ENCODE assay signal across 9 cellular contexts in the genomic region with DNA sequence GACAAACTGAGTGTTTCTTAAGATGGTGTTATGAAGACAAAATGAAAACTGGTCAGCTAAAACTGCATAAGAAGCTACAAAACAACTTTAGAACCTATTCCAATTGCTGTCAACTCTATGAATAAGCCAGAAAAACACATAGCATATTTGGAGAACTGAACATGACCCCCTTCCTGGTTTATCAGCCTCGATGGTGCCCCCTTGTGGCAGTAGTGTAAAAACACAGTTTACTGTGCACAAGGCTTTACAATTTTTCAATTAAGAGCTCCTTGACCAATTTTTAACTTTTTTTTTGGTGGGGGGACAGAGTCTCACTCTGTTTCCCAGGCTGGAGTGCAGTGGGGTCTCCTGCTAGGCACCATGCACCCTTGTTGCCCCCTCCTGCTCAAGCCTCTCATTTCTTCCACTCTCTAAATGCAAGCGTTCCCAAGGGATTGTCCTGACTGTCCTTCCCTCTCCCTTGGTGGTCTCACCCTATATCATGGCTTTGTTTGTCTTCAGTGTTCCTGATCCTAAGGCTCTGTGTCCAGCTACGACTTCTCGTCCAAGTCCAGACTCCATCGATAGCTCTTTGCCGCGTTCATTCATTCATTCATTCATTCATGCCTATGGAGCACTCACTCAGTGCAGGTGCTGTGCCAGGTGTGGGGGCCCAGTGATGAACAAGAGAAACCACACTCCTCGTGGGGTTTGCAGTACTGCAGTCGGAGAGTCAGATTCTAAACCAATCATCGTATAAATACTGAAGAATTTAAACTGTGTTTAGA. TPM values are rescaled to one million over a fixed set of nuclear protein-coding genes. Genes with fewer than 3 reads are reported as not detected.
A peak's percentile ranks its signal among the peaks of the same experiment; 100 is the strongest.
DNase-seq lines count a peak whose midpoint lies in the region; ATAC-seq lines count a peak whose summit lies in the region.
"Had no signal": no experiment of that assay in that cellular context is flagged by ENCODE, and none has a peak within 500 bp of the region (broad histone marks: within the 10 kb centered on the region; RNA-seq: fewer than 3 reads in every experiment).

No MANE protein-coding gene starts in this region.

- H3K27me3 ChIP-seq in MG63 (no peaks in the 10 kb centered on the region), SJCRH30 (no peaks in the 10 kb centered on the region)

- peak; percentile 86 for DNase-seq in DMS53 (lab: John Stamatoyannopoulos, UW)
- peak; percentile 65 for DNase-seq in MG63
- DNase-seq in SJCRH30: peak; percentile 75 to 91
- peak; percentile 57 for DNase-seq in activated T-helper 9 cell treated with anti-CD3 and anti-CD28 coated beads, Interleukin-2, amount 50 U/mL, for 16 hours (ENCODE audit: low read depth)
- DNase-seq in foreskin melanocyte: peak; percentile 55
- DNase-seq in renal cortical epithelial cell (ENCODE audit: low read depth): peak; percentile 75

- no peaks in the 10 kb centered on the region for H3K4me1 ChIP-seq in SJCRH30

- H3K4me3 ChIP-seq in MG63 (no peak overlapping the region), SJCRH30 (no peak overlapping the region)

- ATAC-seq in GM18873 (IDR thresholded peaks at IDR 0.05; ENCODE audit: low FRiP score, unreplicated experiment) (no peak), HG02678 (IDR thresholded peaks at IDR 0.05; ENCODE audit: unreplicated experiment) (no peak)

- H3K9me3 ChIP-seq in MG63: no peaks in the 10 kb centered on the region
- H3K9me3 ChIP-seq in SJCRH30 (replicated peaks): no peaks in the 10 kb centered on the region

- no peak overlapping the region for H3K27ac ChIP-seq in SJCRH30

- H3K36me3 ChIP-seq in MG63 (peaks cover 32% of the 10 kb centered on the region), SJCRH30 (peaks cover 21% of the 10 kb centered on the region)

RNA-seq across cellular contexts. Expression of a gene that starts 7.5 kb away (rescaled TPM):
- 42.2 and 90.7 TPM in 2 replicates for total RNA-seq in MG63 (2014; rRNA removed; shearing (Covaris generic); ENCODE audit: low replicate concordance)
- 107 and 142 TPM in 2 replicates for total RNA-seq in SJCRH30 (2014; rRNA removed; shearing (Covaris generic))
- 65.3 and 499 TPM in 2 replicates for total RNA-seq in renal cortical epithelial cell

RNA-seq across cellular contexts. Expression of a gene that starts 16.0 kb away (rescaled TPM):
- not detected in 2 replicates for total RNA-seq in MG63 (2014; rRNA removed; shearing (Covaris generic); ENCODE audit: low replicate concordance)
- total RNA-seq in SJCRH30 (2014; rRNA removed; shearing (Covaris generic)): not detected in 2 replicates
- total RNA-seq in renal cortical epithelial cell: not detected in 2 replicates
- total RNA-seq: activated CD8-positive, alpha-beta memory T cell treated with anti-CD3 and anti-CD28 coated beads for 36 hours had no signal

RNA-seq across cellular contexts. Expression of a gene that starts 38.3 kb away (rescaled TPM):
- total RNA-seq in MG63 (2014; rRNA removed; shearing (Covaris generic); ENCODE audit: low replicate concordance): not detected in 2 replicates
- total RNA-seq in SJCRH30 (2014; rRNA removed; shearing (Covaris generic)): 0.08 and 0.10 TPM in 2 replicates
- total RNA-seq in renal cortical epithelial cell: 0.17 and 0.45 TPM in 2 replicates
